In genomic region chr3:95539950-95540483, GRCh38 we compare ENCODE assay signal across 23 cellular contexts.
DNase-seq lines count a peak whose midpoint lies in the region; ATAC-seq, FAIRE-seq and TF ChIP-seq lines count a peak whose summit lies in the region.
"Had no signal": no experiment of that assay in that cellular context is flagged by ENCODE, and none has a peak within 500 bp of the region (broad histone marks: within the 10 kb centered on the region; RNA-seq: fewer than 3 reads in every experiment).

No MANE protein-coding gene starts in this region.

- no peaks in the 10 kb centered on the region for H3K36me3 Mint-ChIP-seq in GM23338 (ENCODE audit: low read depth)
- H3K36me3 Mint-ChIP-seq in natural killer cell, result no peaks in the 10 kb centered on the region
- H3K36me3 Mint-ChIP-seq: CD8-positive, alpha-beta T cell had no signal

- DNase-seq in GM23338 (ENCODE audit: low spot score) (no peak), GM12878 (ENCODE audit: low read depth, low spot score) (peak; percentile 4), natural killer cell (no peak)
- DNase-seq in stimulated activated CD4-positive, alpha-beta T cell treated with anti-CD3 and anti-CD28 coated beads, Interleukin-15, amount 100 ng/mL, for 24 hours, result no peak
- DNase-seq: AML-193; Caco-2; Calu3; CD4-positive, alpha-beta T cell; CD8-positive, alpha-beta T cell; DMS79 treated with DMSO at 0.1 percent for 48 hours; GF-D8 had no signal

- H3K4me3 Mint-ChIP-seq in GM23338, result no peak overlapping the region
- no peak overlapping the region for H3K4me3 Mint-ChIP-seq in natural killer cell
- H3K4me3 Mint-ChIP-seq: B cell; CD4-positive, alpha-beta T cell; CD8-positive, alpha-beta T cell had no signal

- H3K4me3 ChIP-seq in GM23338 (no peak overlapping the region), GM12878 (no peak overlapping the region)
- H3K4me3 ChIP-seq: A549; BLaER1 treated with 17β-estradiol and CSF1 and Interleukin-3, amounts not matched to agents 10 nM and 100 nM had no signal

- no peak for TF ChIP-seq POLR2A in GM12878 (IDR thresholded peaks at IDR 0.05; ENCODE audit: low read depth, low read length)

- H3K27ac Mint-ChIP-seq in GM23338 (no peak overlapping the region), natural killer cell (no peak overlapping the region)
- H3K27ac Mint-ChIP-seq: B cell; CD4-positive, alpha-beta T cell; CD8-positive, alpha-beta T cell had no signal

- RAD21 ChIA-PET in GM12878 (lab: Charles Lee; ENCODE audit: unreplicated experiment), result interaction anchor here (1.1 kb wide), 1 partner anchor 27 kb away, joined by 3 read pairs; no protein-coding TSS in a partner anchor

- no peaks in the 10 kb centered on the region for H3K36me3 ChIP-seq in GM23338 (ENCODE audit: insufficient read depth)
- no peaks in the 10 kb centered on the region for H3K36me3 ChIP-seq in GM12878 (ENCODE audit: control insufficient read depth in 2 of 2, insufficient read depth in 2 of 2, low read length in 1 of 2)
- H3K36me3 ChIP-seq: BLaER1 treated with 17β-estradiol and CSF1 and Interleukin-3, amounts not matched to agents 10 nM and 100 nM had no signal

- H2AFZ ChIP-seq in GM23338, result 0 out of 2 replicates have a peak overlapping the region, but pooled peaks have one; percentile 1
- H2AFZ ChIP-seq in GM12878 (ENCODE audit: control insufficient read depth, low read depth, low read length), result no peak overlapping the region

- H3K4me2 ChIP-seq in GM23338 (no peak overlapping the region), GM12878 (ENCODE audit: control insufficient read depth, insufficient read depth) (no peak overlapping the region)
- H3K4me2 ChIP-seq: A549; BLaER1 treated with 17β-estradiol and CSF1 and Interleukin-3, amounts not matched to agents 10 nM and 100 nM had no signal

- no peak overlapping the region for H3K9ac ChIP-seq in GM12878 (ENCODE audit: control insufficient read depth, insufficient read depth, low read length)
- H3K9ac ChIP-seq: BLaER1 treated with 17β-estradiol and CSF1 and Interleukin-3, amounts not matched to agents 10 nM and 100 nM had no signal

- TF ChIP-seq CTCF in GM23338 (conservative IDR thresholded peaks at IDR 0.05; ENCODE audit: low read depth in 2 of 2) (no peak), GM12878 (IDR thresholded peaks at IDR 0.05 in 2 of 3, conservative IDR thresholded peaks at IDR 0.05 in 1 of 3; ENCODE audit: control insufficient read depth in 2 of 3, extremely low read depth in 1 of 3, insufficient read depth in 1 of 3, low read depth in 3 of 3, low read length in 3 of 3) (no peak), natural killer cell (IDR thresholded peaks at IDR 0.05) (no peak)

- H3K4me1 Mint-ChIP-seq in GM23338 (peaks cover 4% of the 10 kb centered on the region), natural killer cell (no peaks in the 10 kb centered on the region)
- H3K4me1 Mint-ChIP-seq: B cell had no signal

- POLR2A ChIA-PET in GM12878 (lab: Charles Lee), result no interaction called here

- H3K27me3 ChIP-seq in GM23338 (ENCODE audit: insufficient read depth) (no peaks in the 10 kb centered on the region), GM12878 (replicated peaks in 1 of 2; ENCODE audit: control insufficient read depth in 2 of 2, insufficient read depth in 2 of 2, low read length in 1 of 2) (no peaks in the 10 kb centered on the region)
- H3K27me3 ChIP-seq: BLaER1 treated with 17β-estradiol and CSF1 and Interleukin-3, amounts not matched to agents 10 nM and 100 nM had no signal

- SMC1A ChIA-PET in GM12878 (lab: Charles Lee; ENCODE audit: uncharacterized antibody, unreplicated experiment), result no interaction called here

- TF ChIP-seq EP300 in GM12878 (IDR thresholded peaks at IDR 0.05; ENCODE audit: borderline replicate concordance in 1 of 2, control insufficient read depth in 1 of 2, low read depth in 2 of 2, low read length in 2 of 2), result peak in 1 of 2 experiments; percentile 50; a peak in 2 of 4 replicates

- FAIRE-seq in GM12878 (lab: Jason Lieb, UNC), result no peak
- FAIRE-seq: A549, D721Med, G401.6, GM12892, GM18507, GM19239 had no signal

- H3K4me1 ChIP-seq in GM23338 (ENCODE audit: insufficient read depth) (no peaks in the 10 kb centered on the region), GM12878 (ENCODE audit: control insufficient read depth, insufficient read depth, low read length) (no peaks in the 10 kb centered on the region)
- H3K4me1 ChIP-seq: A549; BLaER1 treated with 17β-estradiol and CSF1 and Interleukin-3, amounts not matched to agents 10 nM and 100 nM; Caco-2 had no signal

- H3K9me2 ChIP-seq in GM23338 (ENCODE audit: insufficient read depth), result no peaks in the 10 kb centered on the region

- intact Hi-C loops in GM12878 (cut with micrococcal nuclease; ENCODE audit: unreplicated experiment) (no loop called here), natural killer cell (cut with micrococcal nuclease) (no loop called here)

- H3K27ac ChIP-seq in GM23338 (ENCODE audit: low read depth), result no peak overlapping the region
- H3K27ac ChIP-seq in GM12878 (ENCODE audit: control insufficient read depth, insufficient read depth), result no peak overlapping the region
- H3K27ac ChIP-seq: 22Rv1; A549; BLaER1 treated with 17β-estradiol and CSF1 and Interleukin-3, amounts not matched to agents 10 nM and 100 nM; C4-2B had no signal

- H3K27me3 Mint-ChIP-seq in GM23338 (ENCODE audit: insufficient read depth, low read depth, poor library complexity) (no peaks in the 10 kb centered on the region), natural killer cell (ENCODE audit: low read depth in 2 of 2) (no peaks in the 10 kb centered on the region)
- H3K27me3 Mint-ChIP-seq: B cell; CD4-positive, alpha-beta T cell had no signal

- CTCF ChIA-PET in GM12878 (lab: Yijun Ruan, JAX), result no interaction called here

- no peak for TF ChIP-seq RAD21 in GM12878 (IDR thresholded peaks at IDR 0.05; ENCODE audit: insufficient read depth, low read depth, low read length)

- in situ Hi-C loops in GM12878 (cut with MboI), result no loop called here

- H4K20me1 ChIP-seq in GM23338 (replicated peaks; ENCODE audit: insufficient read depth) (no peaks in the 10 kb centered on the region), GM12878 (ENCODE audit: control insufficient read depth, insufficient read depth) (no peaks in the 10 kb centered on the region)
- H4K20me1 ChIP-seq: BLaER1 treated with 17β-estradiol and CSF1 and Interleukin-3, amounts not matched to agents 10 nM and 100 nM had no signal

- no peaks in the 10 kb centered on the region for H3F3A ChIP-seq in GM23338 (replicated peaks; ENCODE audit: low read depth)

- no TSS peak for BruUV-seq in GM12878 (replicated peaks; lab: Mats Ljungman, UMichigan)

- no peaks in the 10 kb centered on the region for H3K9me3 ChIP-seq in GM12878 (replicated peaks; ENCODE audit: control insufficient read depth, insufficient read depth, low read length)
- H3K9me3 ChIP-seq: A549; BLaER1 treated with 17β-estradiol and CSF1 and Interleukin-3, amounts not matched to agents 10 nM and 100 nM; Caco-2 had no signal

- ATAC-seq in GM18870 (IDR thresholded peaks at IDR 0.05; ENCODE audit: unreplicated experiment), result peak; percentile 50
- ATAC-seq in GM23338, result no peak
- ATAC-seq in GM12878, result peak; percentile 92
- no peak for ATAC-seq in HG03097 (IDR thresholded peaks at IDR 0.05; ENCODE audit: low FRiP score, unreplicated experiment)
- no peak for ATAC-seq in natural killer cell
- ATAC-seq: A549; CD8-positive, alpha-beta T cell had no signal

- H3K9me3 Mint-ChIP-seq in GM23338 (no peaks in the 10 kb centered on the region), natural killer cell (peaks cover 7 to 20% of the 10 kb centered on the region in 2 donors)

- H3K79me2 ChIP-seq in GM23338 (replicated peaks; ENCODE audit: insufficient read depth), result no peaks in the 10 kb centered on the region
- H3K79me2 ChIP-seq in GM12878 (ENCODE audit: control insufficient read depth, insufficient read depth, low read length), result no peaks in the 10 kb centered on the region

TF ChIP-seq in GM23338, 12 proteins besides CTCF, POLR2A, EP300 and RAD21 (continues in another document):
- TF ChIP-seq CREB1 (CRISPR knock-in tag; IDR thresholded peaks at IDR 0.05; ENCODE audit: low read depth) (no peak), ZNF331 (CRISPR knock-in tag; IDR thresholded peaks at IDR 0.05; ENCODE audit: low read depth) (no peak), POLR2AphosphoS5 (IDR thresholded peaks at IDR 0.05; ENCODE audit: low read depth) (no peak), STAT1 (IDR thresholded peaks at IDR 0.05; ENCODE audit: unreplicated experiment) (no peak), ETS1 (IDR thresholded peaks at IDR 0.05) (no peak), NANOG (IDR thresholded peaks at IDR 0.05; ENCODE audit: borderline replicate concordance) (no peak)

TF ChIP-seq in GM12878, 131 proteins besides CTCF, POLR2A, EP300 and RAD21 (continues in another document):
- peak; percentile 55; the same call in 1 of the 2 replicates for TF ChIP-seq RELB (IDR thresholded peaks at IDR 0.05; ENCODE audit: low read depth)
- 0 out of 2 replicates have a peak, but pooled peaks have one; percentile 45 for TF ChIP-seq BMI1 (IDR thresholded peaks at IDR 0.05; ENCODE audit: borderline replicate concordance)
- peak in 1 of 2 experiments; percentile 23; a peak in 1 of 4 replicates for TF ChIP-seq BHLHE40 (IDR thresholded peaks at IDR 0.05; ENCODE audit: borderline replicate concordance in 1 of 2, low read depth in 2 of 2, low read length in 1 of 2)
- peak; percentile 83 to 87 for TF ChIP-seq IKZF2 (IDR thresholded peaks at IDR 0.05)
- no peak for TF ChIP-seq ZNF207 (IDR thresholded peaks at IDR 0.05; ENCODE audit: borderline replicate concordance)
- TF ChIP-seq GABPA (IDR thresholded peaks at IDR 0.05; ENCODE audit: low read depth), result no peak
- no peak for TF ChIP-seq NFXL1 (IDR thresholded peaks at IDR 0.05; ENCODE audit: borderline replicate concordance)
- TF ChIP-seq MAX (IDR thresholded peaks at IDR 0.05; ENCODE audit: low read depth, low read length), result no peak
- peak; percentile 41; the same call in 1 of the 2 replicates for TF ChIP-seq NR2F1 (conservative IDR thresholded peaks at IDR 0.05)

Comparison
In these comparisons a context has a peak if more than half of its experiments do, and no peak if none do; other contexts are left out.
1. ATAC-seq: peak in GM18870 (single experiment) and GM12878 (single experiment); none in GM23338 (single experiment), HG03097 (single experiment) and natural killer cell (0 of 3).